Comparison of ENCODE assay signal across 6 cellular contexts in the genomic region with DNA sequence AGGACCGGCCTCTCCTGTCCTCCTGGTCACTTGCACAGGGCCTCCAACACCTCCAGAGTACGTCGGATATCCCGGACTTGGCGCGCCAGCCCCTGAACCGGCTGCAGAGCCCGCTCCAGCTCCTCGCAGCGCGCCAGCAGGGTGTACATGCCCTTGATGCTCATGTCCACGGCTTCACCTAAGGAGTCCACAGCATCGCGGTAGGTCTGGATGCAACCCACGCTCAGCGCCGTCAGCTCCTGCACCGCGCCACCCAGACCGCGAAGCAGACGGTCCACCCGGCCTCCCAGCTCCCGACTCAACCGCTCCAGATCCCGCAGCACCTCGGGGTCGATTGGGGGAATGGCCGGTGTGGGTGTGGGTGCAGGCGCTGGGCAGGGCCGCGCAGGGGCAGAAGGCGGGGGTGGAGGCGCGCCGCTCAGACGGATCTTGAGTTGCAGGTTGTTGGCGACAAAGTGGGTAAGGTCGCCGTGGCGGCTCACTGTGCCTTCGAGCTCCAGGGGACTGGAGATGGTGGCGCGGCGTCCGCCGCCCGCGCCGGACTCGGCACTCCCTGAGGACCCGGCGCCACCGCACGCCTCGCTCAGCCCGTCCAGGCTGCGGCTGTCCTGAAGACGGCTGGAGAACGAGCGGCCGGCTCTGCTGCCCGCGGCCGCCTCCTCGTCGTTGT. TPM values are rescaled to one million over a fixed set of nuclear protein-coding genes. Genes with fewer than 3 reads are reported as not detected.
DNase-seq lines count a peak whose midpoint lies in the region; TF ChIP-seq lines count a peak whose summit lies in the region.

No MANE protein-coding gene starts in this region.

- H4K20me1 ChIP-seq in OCI-LY3 (ENCODE audit: insufficient read depth, low read length) (peaks cover 11% of the 10 kb centered on the region), fibroblast of lung (ENCODE audit: control insufficient read depth, extremely low read depth, insufficient read depth, low read length) (peaks cover 2% of the 10 kb centered on the region)

- H3K27me3 ChIP-seq in AG04450 (ENCODE audit: control insufficient read depth, insufficient read depth, low read length) (no peaks in the 10 kb centered on the region), OCI-LY3 (ENCODE audit: low read depth, low read length) (no peaks in the 10 kb centered on the region), fibroblast of lung (ENCODE audit: control insufficient read depth, insufficient read depth, low read length) (no peaks in the 10 kb centered on the region), stomach (no peaks in the 10 kb centered on the region)

- H3K36me3 ChIP-seq in OCI-LY3 (replicated peaks; ENCODE audit: low read depth, low read length): no peaks in the 10 kb centered on the region
- no peaks in the 10 kb centered on the region for H3K36me3 ChIP-seq in fibroblast of lung (ENCODE audit: control insufficient read depth, insufficient read depth, low read length)
- H3K36me3 ChIP-seq in stomach: no peaks in the 10 kb centered on the region

- TF ChIP-seq POLR2A in stomach (IDR thresholded peaks at IDR 0.05): no peak

- peak overlapping the region; percentile 75 for H3K4me3 ChIP-seq in AG04450 (ENCODE audit: low read depth, low read length)
- H3K4me3 ChIP-seq in OCI-LY3 (ENCODE audit: low read length): peak overlapping the region; percentile 89
- H3K4me3 ChIP-seq in fibroblast of lung (replicated peaks in 1 of 4; ENCODE audit: control extremely low read depth in 1 of 4, insufficient read depth in 1 of 4, low read depth in 3 of 4, low read length in 4 of 4): peak overlapping the region; percentile 66 to 84 (median 73)
- H3K4me3 ChIP-seq in stomach: peak overlapping the region; percentile 70 to 88 (median 76)

- H3K9me3 ChIP-seq in AG04450 (ENCODE audit: control insufficient read depth, insufficient read depth, low read length) (no peaks in the 10 kb centered on the region; the same call in 1 of the 2 replicates), OCI-LY3 (ENCODE audit: insufficient read depth, low read length) (no peaks in the 10 kb centered on the region), fibroblast of lung (ENCODE audit: control insufficient read depth, insufficient read depth, low read depth, low read length) (no peaks in the 10 kb centered on the region), stomach (no peaks in the 10 kb centered on the region)

- no peak overlapping the region for H2AFZ ChIP-seq in OCI-LY3 (ENCODE audit: low read depth, low read length)
- peak overlapping the region; percentile 57 for H2AFZ ChIP-seq in fibroblast of lung (ENCODE audit: low read length)

- H3K27ac ChIP-seq in AG04450 (ENCODE audit: low read depth, low read length) (no peak overlapping the region), OCI-LY3 (ENCODE audit: low read length) (peak overlapping the region; percentile 62), fibroblast of lung (ENCODE audit: insufficient read depth, low read length) (peak overlapping the region; percentile 61), stomach (peak overlapping the region; percentile 95 to 99 (median 98))

- POLR2A ChIA-PET in AG04450 (lab: Yijun Ruan, JAX): interaction anchor here (1.1 to 1.4 kb wide), 3 partner anchors 11 to 21 kb away, joined by 7 to 14 read pairs (median 9); a partner anchor contains a TSS

- peak overlapping the region; percentile 76 for H3K9ac ChIP-seq in OCI-LY3 (ENCODE audit: low read length)
- H3K9ac ChIP-seq in fibroblast of lung (ENCODE audit: insufficient read depth, low read length): peak overlapping the region; percentile 57

- TF ChIP-seq CTCF in AG04450 (IDR thresholded peaks at IDR 0.05; ENCODE audit: low read depth, low read length) (no peak), OCI-LY3 (IDR thresholded peaks at IDR 0.05; ENCODE audit: low read depth, low read length) (no peak), fibroblast of lung (conservative IDR thresholded peaks at IDR 0.05 in 1 of 2, IDR thresholded peaks at IDR 0.05 in 1 of 2; ENCODE audit: low read depth in 1 of 2, low read length in 2 of 2) (no peak), stomach (IDR thresholded peaks at IDR 0.05) (no peak)

- DNase-seq in AG04450 (ENCODE audit: low read depth, low spot score): no peak
- DNase-seq in fibroblast of lung (ENCODE audit: low read depth in 2 of 2): peak; percentile 10 to 24
- DNase-seq in stomach: peak; percentile 43
- DNase-seq in NCI-H510A treated with DMSO at 0.1 percent for 48 hours (lab: John Stamatoyannopoulos, UW): no peak
- DNase-seq in Kasumi-1 (lab: John Stamatoyannopoulos, UW): no peak

- peaks cover 7% of the 10 kb centered on the region; the same call in 1 of the 2 replicates for H3K79me2 ChIP-seq in OCI-LY3 (ENCODE audit: low read length)
- peaks cover 15% of the 10 kb centered on the region for H3K79me2 ChIP-seq in fibroblast of lung (ENCODE audit: control insufficient read depth, insufficient read depth, low read length)

- intact Hi-C loops in stomach (cut with DNase I; ENCODE audit: low total_unique reads): no loop called here

- WGBS in stomach, 5 donors: 0 to 3% (median 2%) methylated on average over 24 to 67 of the region's 67 CpGs

- peaks cover 31% of the 10 kb centered on the region for H3K4me1 ChIP-seq in OCI-LY3 (ENCODE audit: low read length)
- peaks cover 13% of the 10 kb centered on the region for H3K4me1 ChIP-seq in fibroblast of lung (ENCODE audit: control insufficient read depth, extremely low read depth, insufficient read depth, low read length)
- H3K4me1 ChIP-seq in stomach: peaks cover 35 to 68% (median 55%) of the 10 kb centered on the region in 4 donors

- CTCF ChIA-PET in AG04450 (lab: Charles Lee): interaction anchor here (0.9 to 1.7 kb wide), 3 partner anchors 9 to 112 kb away, joined by 3 to 5 read pairs (median 3); no protein-coding TSS in a partner anchor

- no peak for TF ChIP-seq EP300 in stomach (IDR thresholded peaks at IDR 0.05)

- H3K4me2 ChIP-seq in OCI-LY3 (ENCODE audit: low read length): peak overlapping the region; percentile 92
- H3K4me2 ChIP-seq in fibroblast of lung (ENCODE audit: extremely low read depth, insufficient read depth, low read length): peak overlapping the region; percentile 98

RNA-seq across cellular contexts. Expression of a gene that starts 0.8 kb away (rescaled TPM):
- polyA plus RNA-seq in AG04450 (2011; rRNA removed) (2.3 and 2.7 TPM in 2 replicates), fibroblast of lung (2.8 and 2.9 TPM in 2 replicates), stomach (1 to 10 TPM; 6.6 to 9.2 (median 7.9) TPM)
- polyA minus RNA-seq in AG04450 (2011; rRNA and poly(A)+ RNA removed): 2.6 and 3.0 TPM in 2 replicates
- total RNA-seq in fibroblast of lung (6.9 and 11.4 TPM in 2 replicates), stomach (10 to 100 TPM in 2 of 5 donors, 1 to 10 TPM in 2, under 1 TPM in 1; 0.58 to 70.1 (median 4.6) TPM)
- 4.5 and 5.6 TPM in 2 replicates for polyA plus RNA-seq in fibroblast of lung (2012)
- polyA minus RNA-seq in fibroblast of lung (ENCODE audit: low replicate concordance): 3.2 and 4.0 TPM in 2 replicates

RNA-seq across cellular contexts. Expression of a gene that starts 13.0 kb away (rescaled TPM):
- polyA plus RNA-seq in AG04450 (2011; rRNA removed) (8.7 and 9.6 TPM in 2 replicates), fibroblast of lung (9.8 and 13.0 TPM in 2 replicates), stomach (10 to 100 TPM in 1 of 3 donors, 1 to 10 TPM in 2; 6.3 to 10.3 (median 8.0) TPM)
- 68.2 and 152 TPM in 2 replicates for polyA minus RNA-seq in AG04450 (2011; rRNA and poly(A)+ RNA removed)
- total RNA-seq in fibroblast of lung (15.4 and 36.0 TPM in 2 replicates), stomach (10 to 100 TPM in 3 of 5 donors, 1 to 10 TPM in 2; 5.2 to 37.6 (median 14.9) TPM)
- 9.9 and 11.9 TPM in 2 replicates for polyA plus RNA-seq in fibroblast of lung (2012)
- polyA minus RNA-seq in fibroblast of lung (ENCODE audit: low replicate concordance): 27.9 and 61.8 TPM in 2 replicates

RNA-seq across cellular contexts. Expression of a gene that starts 21.2 kb away (rescaled TPM):
- polyA plus RNA-seq in AG04450 (2011; rRNA removed) (5.9 and 7.7 TPM in 2 replicates), fibroblast of lung (7.5 and 37.8 TPM in 2 replicates), stomach (10 to 100 TPM in 2 of 3 donors, 1 to 10 TPM in 1; 8.2 to 24.9 (median 10.7) TPM)
- polyA minus RNA-seq in AG04450 (2011; rRNA and poly(A)+ RNA removed): 8.6 and 12.1 TPM in 2 replicates
- total RNA-seq in fibroblast of lung (0.26 and 8.4 TPM in 2 replicates), stomach (10 to 100 TPM in 2 of 5 donors, 1 to 10 TPM in 3; 1.0 to 66.0 (median 2.3) TPM)
- 7.8 and 49.3 TPM in 2 replicates for polyA plus RNA-seq in fibroblast of lung (2012)
- polyA minus RNA-seq in fibroblast of lung (ENCODE audit: low replicate concordance): 22.6 and 25.3 TPM in 2 replicates

RNA-seq across cellular contexts. Expression of a gene that starts 26.4 kb away (rescaled TPM):
- polyA plus RNA-seq in AG04450 (2011; rRNA removed) (20.8 and 24.3 TPM in 2 replicates), fibroblast of lung (12.2 and 14.2 TPM in 2 replicates), stomach (10 to 100 TPM; 32.4 to 58.8 (median 43.1) TPM)
- 9.4 and 13.1 TPM in 2 replicates for polyA minus RNA-seq in AG04450 (2011; rRNA and poly(A)+ RNA removed)
- total RNA-seq in fibroblast of lung (3.6 and 8.1 TPM in 2 replicates), stomach (100 to 1,000 TPM in 1 of 5 donors, 10 to 100 TPM in 2, 1 to 10 TPM in 2; 6.7 to 104 (median 17.3) TPM)
- 25.6 and 29.3 TPM in 2 replicates for polyA plus RNA-seq in fibroblast of lung (2012)
- 24.1 and 29.9 TPM in 2 replicates for polyA minus RNA-seq in fibroblast of lung (ENCODE audit: low replicate concordance)

RNA-seq across cellular contexts. Expression of a gene that starts 37.0 kb away (rescaled TPM):
- polyA plus RNA-seq in AG04450 (2011; rRNA removed) (3.1 and 5.5 TPM in 2 replicates), fibroblast of lung (2.5 and 4.1 TPM in 2 replicates), stomach (10 to 100 TPM; 47.2 to 69.4 (median 66.7) TPM)
- 11.4 and 19.0 TPM in 2 replicates for polyA minus RNA-seq in AG04450 (2011; rRNA and poly(A)+ RNA removed)
- total RNA-seq in fibroblast of lung (3.1 and 6.9 TPM in 2 replicates), stomach (100 to 1,000 TPM in 3 of 5 donors, 10 to 100 TPM in 2; 16.2 to 163 (median 137) TPM)
- 4.9 and 6.7 TPM in 2 replicates for polyA plus RNA-seq in fibroblast of lung (2012)
- 50.9 and 72.7 TPM in 2 replicates for polyA minus RNA-seq in fibroblast of lung (ENCODE audit: low replicate concordance)

Comparison
In these comparisons a context has a peak if more than half of its experiments do, and no peak if none do; other contexts are left out.
1. DNase-seq: peak in fibroblast of lung (2 of 2) and stomach (single experiment); none in AG04450 (single experiment), NCI-H510A treated with DMSO at 0.1 percent for 48 hours (single experiment) and Kasumi-1 (0 of 2).
2. Peak in every context shown above with its lines, with median percentiles within 50 percentile points of each other: H3K4me3 ChIP-seq.